In the genomic region with DNA sequence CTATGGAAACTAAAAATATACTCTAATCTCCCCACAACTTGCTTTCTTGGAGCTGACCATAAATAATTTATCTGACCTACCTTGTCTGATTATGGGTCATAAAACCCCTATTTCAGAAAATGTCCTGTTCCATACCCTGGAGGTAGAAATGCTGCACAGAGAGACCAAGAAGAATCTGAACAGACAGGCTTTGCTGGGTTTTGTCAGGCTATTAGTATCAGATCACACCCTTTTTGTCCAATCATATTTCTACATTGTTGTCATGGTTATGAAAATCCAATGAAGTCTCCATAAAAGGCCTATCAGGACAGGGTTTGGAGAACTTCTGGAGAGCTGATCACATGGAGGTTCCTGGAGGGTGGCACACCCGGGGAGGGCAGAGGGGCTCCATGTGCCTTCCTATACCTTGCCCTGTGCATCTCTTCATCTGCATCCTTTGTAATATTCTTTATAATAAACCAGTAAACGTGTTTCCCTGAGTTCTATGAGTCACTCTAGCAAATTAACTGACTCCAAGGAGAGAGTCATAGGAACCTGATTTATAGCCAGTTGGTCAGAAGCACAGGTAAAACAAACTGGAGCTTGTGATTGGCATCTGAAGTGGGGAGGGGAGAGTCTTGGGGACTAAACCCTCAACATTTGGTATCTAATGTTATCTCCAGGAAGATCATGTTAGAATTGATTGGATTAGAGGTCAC, we compare ENCODE assay signal across 20 cellular contexts.
"Had no signal": no experiment of that assay in that cellular context is flagged by ENCODE, and none has a peak within 500 bp of the region (broad histone marks: within the 10 kb centered on the region; RNA-seq: fewer than 3 reads in every experiment).

No MANE protein-coding gene starts in this region.

- H3K9me3 ChIP-seq: left lung, tibial nerve had no signal

- H3K27me3 ChIP-seq: left lung, tibial nerve had no signal

- H3K27ac ChIP-seq: left lung, skin epidermis, tibial nerve, VCaP had no signal

- H3K27ac Mint-ChIP-seq: activated naive CD8-positive, alpha-beta T cell treated with anti-CD3 and anti-CD28 coated beads, Interleukin-2, amount 50 U/mL, for 24 hours had no signal

- DNase-seq: activated CD4-positive, alpha-beta T cell treated with anti-CD3 and anti-CD28 coated beads for 1 hour; activated CD4-positive, alpha-beta T cell treated with anti-CD3 and anti-CD28 coated beads, Interleukin-2, amount 50 U/mL, for 4 hours; activated naive CD4-positive, alpha-beta T cell; activated naive CD8-positive, alpha-beta T cell treated with anti-CD3 and anti-CD28 coated beads, Interleukin-2, amount 50 U/mL, for 24 hours; aorta; dermis blood vessel endothelial cell; erythroblast; islet precursor cell; left lung; nephron progenitor cell; occipital lobe; right cardiac atrium; stimulated activated CD4-positive, alpha-beta T cell treated with anti-CD3 and anti-CD28 coated beads, Interleukin-4, amount 100 ng/mL, for 24 hours; stimulated activated naive CD4-positive, alpha-beta T cell treated with Interleukin-2 at 50 U/mL for 16 hours; substantia nigra; T-helper 1 cell had no signal

- H3K27me3 Mint-ChIP-seq: activated naive CD8-positive, alpha-beta T cell treated with anti-CD3 and anti-CD28 coated beads, Interleukin-2, amount 50 U/mL, for 24 hours; progenitor cell of endocrine pancreas had no signal

- H3K4me3 Mint-ChIP-seq: activated naive CD8-positive, alpha-beta T cell treated with anti-CD3 and anti-CD28 coated beads, Interleukin-2, amount 50 U/mL, for 24 hours; nephron progenitor cell had no signal

- H3K4me1 Mint-ChIP-seq: activated naive CD8-positive, alpha-beta T cell treated with anti-CD3 and anti-CD28 coated beads, Interleukin-2, amount 50 U/mL, for 24 hours had no signal

- H3K4me3 ChIP-seq: left lung, skin epidermis, tibial nerve had no signal

- H3K9me3 Mint-ChIP-seq: activated naive CD8-positive, alpha-beta T cell treated with anti-CD3 and anti-CD28 coated beads, Interleukin-2, amount 50 U/mL, for 24 hours; nephron progenitor cell had no signal

- H3K4me1 ChIP-seq: left lung, tibial nerve had no signal

- ATAC-seq: activated naive CD8-positive, alpha-beta T cell treated with anti-CD3 and anti-CD28 coated beads, Interleukin-2, amount 50 U/mL, for 24 hours; left lung; right cardiac atrium had no signal
